In the genomic region with DNA sequence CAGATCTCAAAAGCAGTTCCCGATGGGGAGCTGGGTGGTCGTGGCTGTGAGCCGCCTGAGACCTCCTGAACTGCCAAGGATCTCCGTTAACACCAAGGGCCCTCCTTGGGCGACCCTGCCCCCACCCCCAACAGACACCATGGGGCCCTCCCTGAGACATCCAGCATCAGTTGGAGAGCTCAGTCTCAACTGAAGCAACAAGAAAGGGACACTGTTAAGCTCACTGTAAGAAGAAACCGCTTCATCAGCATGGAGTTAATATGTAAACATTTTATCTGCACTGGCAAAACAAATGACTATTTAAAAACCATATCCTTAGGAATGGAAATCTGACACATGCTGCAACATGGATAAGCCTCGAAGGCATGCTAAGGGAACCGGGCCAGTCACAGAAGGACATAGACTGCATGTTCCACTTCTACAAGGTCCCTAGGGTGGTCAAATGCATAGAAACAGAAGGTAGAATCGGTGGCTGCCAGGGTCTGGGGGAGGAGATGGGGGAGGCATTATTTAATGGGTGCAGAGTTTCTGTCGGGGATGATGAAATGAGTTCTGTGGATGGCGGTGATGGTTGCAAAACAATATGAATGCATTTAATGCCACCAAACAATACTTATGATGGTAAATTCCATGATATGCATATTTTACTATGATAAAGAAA, we compare ENCODE assay signal across 1 cellular context.
TF ChIP-seq lines count a peak whose summit lies in the region.

No MANE protein-coding gene starts in this region.

TF ChIP-seq in GM23338, 12 proteins besides CTCF, POLR2A, EP300 and RAD21:
- TF ChIP-seq, protein P1, sequence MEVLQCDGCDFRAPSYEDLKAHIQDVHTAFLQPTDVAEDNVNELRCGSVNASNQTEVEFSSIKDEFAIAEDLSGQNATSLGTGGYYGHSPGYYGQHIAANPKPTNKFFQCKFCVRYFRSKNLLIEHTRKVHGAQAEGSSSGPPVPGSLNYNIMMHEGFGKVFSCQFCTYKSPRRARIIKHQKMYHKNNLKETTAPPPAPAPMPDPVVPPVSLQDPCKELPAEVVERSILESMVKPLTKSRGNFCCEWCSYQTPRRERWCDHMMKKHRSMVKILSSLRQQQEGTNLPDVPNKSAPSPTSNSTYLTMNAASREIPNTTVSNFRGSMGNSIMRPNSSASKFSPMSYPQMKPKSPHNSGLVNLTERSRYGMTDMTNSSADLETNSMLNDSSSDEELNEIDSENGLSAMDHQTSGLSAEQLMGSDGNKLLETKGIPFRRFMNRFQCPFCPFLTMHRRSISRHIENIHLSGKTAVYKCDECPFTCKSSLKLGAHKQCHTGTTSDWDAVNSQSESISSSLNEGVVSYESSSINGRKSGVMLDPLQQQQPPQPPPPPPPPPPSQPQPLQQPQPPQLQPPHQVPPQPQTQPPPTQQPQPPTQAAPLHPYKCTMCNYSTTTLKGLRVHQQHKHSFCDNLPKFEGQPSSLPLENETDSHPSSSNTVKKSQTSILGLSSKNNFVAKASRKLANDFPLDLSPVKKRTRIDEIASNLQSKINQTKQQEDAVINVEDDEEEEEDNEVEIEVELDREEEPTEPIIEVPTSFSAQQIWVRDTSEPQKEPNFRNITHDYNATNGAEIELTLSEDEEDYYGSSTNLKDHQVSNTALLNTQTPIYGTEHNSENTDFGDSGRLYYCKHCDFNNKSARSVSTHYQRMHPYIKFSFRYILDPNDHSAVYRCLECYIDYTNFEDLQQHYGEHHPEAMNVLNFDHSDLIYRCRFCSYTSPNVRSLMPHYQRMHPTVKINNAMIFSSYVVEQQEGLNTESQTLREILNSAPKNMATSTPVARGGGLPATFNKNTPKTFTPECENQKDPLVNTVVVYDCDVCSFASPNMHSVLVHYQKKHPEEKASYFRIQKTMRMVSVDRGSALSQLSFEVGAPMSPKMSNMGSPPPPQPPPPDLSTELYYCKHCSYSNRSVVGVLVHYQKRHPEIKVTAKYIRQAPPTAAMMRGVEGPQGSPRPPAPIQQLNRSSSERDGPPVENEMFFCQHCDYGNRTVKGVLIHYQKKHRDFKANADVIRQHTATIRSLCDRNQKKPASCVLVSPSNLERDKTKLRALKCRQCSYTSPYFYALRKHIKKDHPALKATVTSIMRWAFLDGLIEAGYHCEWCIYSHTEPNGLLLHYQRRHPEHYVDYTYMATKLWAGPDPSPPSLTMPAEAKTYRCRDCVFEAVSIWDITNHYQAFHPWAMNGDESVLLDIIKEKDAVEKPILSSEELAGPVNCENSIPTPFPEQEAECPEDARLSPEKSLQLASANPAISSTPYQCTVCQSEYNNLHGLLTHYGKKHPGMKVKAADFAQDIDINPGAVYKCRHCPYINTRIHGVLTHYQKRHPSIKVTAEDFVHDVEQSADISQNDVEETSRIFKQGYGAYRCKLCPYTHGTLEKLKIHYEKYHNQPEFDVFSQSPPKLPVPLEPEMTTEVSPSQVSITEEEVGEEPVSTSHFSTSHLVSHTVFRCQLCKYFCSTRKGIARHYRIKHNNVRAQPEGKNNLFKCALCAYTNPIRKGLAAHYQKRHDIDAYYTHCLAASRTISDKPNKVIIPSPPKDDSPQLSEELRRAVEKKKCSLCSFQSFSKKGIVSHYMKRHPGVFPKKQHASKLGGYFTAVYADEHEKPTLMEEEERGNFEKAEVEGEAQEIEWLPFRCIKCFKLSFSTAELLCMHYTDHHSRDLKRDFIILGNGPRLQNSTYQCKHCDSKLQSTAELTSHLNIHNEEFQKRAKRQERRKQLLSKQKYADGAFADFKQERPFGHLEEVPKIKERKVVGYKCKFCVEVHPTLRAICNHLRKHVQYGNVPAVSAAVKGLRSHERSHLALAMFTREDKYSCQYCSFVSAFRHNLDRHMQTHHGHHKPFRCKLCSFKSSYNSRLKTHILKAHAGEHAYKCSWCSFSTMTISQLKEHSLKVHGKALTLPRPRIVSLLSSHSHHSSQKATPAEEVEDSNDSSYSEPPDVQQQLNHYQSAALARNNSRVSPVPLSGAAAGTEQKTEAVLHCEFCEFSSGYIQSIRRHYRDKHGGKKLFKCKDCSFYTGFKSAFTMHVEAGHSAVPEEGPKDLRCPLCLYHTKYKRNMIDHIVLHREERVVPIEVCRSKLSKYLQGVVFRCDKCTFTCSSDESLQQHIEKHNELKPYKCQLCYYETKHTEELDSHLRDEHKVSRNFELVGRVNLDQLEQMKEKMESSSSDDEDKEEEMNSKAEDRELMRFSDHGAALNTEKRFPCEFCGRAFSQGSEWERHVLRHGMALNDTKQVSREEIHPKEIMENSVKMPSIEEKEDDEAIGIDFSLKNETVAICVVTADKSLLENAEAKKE (CRISPR knock-in tag; IDR thresholded peaks at IDR 0.05): no peak
- no peak for TF ChIP-seq ZNF331 (CRISPR knock-in tag; IDR thresholded peaks at IDR 0.05; ENCODE audit: low read depth)
- TF ChIP-seq CREB1 (CRISPR knock-in tag; IDR thresholded peaks at IDR 0.05; ENCODE audit: low read depth): no peak
- TF ChIP-seq, protein P2, sequence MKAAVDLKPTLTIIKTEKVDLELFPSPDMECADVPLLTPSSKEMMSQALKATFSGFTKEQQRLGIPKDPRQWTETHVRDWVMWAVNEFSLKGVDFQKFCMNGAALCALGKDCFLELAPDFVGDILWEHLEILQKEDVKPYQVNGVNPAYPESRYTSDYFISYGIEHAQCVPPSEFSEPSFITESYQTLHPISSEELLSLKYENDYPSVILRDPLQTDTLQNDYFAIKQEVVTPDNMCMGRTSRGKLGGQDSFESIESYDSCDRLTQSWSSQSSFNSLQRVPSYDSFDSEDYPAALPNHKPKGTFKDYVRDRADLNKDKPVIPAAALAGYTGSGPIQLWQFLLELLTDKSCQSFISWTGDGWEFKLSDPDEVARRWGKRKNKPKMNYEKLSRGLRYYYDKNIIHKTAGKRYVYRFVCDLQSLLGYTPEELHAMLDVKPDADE (IDR thresholded peaks at IDR 0.05): no peak
- no peak for TF ChIP-seq JUNB (IDR thresholded peaks at IDR 0.05; ENCODE audit: unreplicated experiment)
- TF ChIP-seq STAT1 (IDR thresholded peaks at IDR 0.05; ENCODE audit: unreplicated experiment): no peak
